ENCODE assay signal across 8 cellular contexts in the genomic region with DNA sequence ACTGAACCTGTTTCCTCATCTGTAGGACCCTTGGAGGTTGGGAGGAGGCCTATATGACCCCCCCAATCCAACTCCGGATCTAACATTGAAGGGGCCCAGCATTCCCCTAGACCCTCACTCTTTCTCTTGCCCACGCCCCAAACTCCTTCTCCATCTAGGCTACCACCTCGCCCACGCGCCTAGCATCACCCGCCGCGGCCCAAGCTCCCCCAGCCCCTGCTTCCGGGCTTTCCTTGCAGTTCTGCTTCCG. TPM values are rescaled to one million over a fixed set of nuclear protein-coding genes. Genes with fewer than 3 reads are reported as not detected.
DNase-seq lines count a peak whose midpoint lies in the region; ATAC-seq and TF ChIP-seq lines count a peak whose summit lies in the region.

No MANE protein-coding gene starts in this region.

- peaks cover 0 to 2% (median 0%) of the 10 kb centered on the region in 7 donors for H3K9me3 Mint-ChIP-seq in CD14-positive monocyte

- peak; percentile 44 for ATAC-seq in HG03045 (IDR thresholded peaks at IDR 0.05; ENCODE audit: unreplicated experiment)
- ATAC-seq in HG02938 (IDR thresholded peaks at IDR 0.05; ENCODE audit: unreplicated experiment), result no peak
- ATAC-seq in HG03520 (IDR thresholded peaks at IDR 0.05; ENCODE audit: unreplicated experiment), result no peak

- H3K4me3 ChIP-seq in foreskin fibroblast (ENCODE audit: low read depth in 1 of 2, low read length in 2 of 2) (peak overlapping the region; percentile 87 to 95), skeletal muscle cell (ENCODE audit: low read depth, low read length) (peak overlapping the region; percentile 90)

- no peaks in the 10 kb centered on the region for H3K36me3 Mint-ChIP-seq in CD14-positive monocyte

- intact Hi-C loops in CD14-positive monocyte (cut with micrococcal nuclease), result loop anchor here in 1 of 2 donors (5.0 kb wide), 1 partner anchor 54 kb away; a partner anchor contains a TSS

- H3K27me3 Mint-ChIP-seq in CD14-positive monocyte (ENCODE audit: low read depth in 3 of 3), result no peaks in the 10 kb centered on the region

- H3K4me3 Mint-ChIP-seq in CD14-positive monocyte, result peak overlapping the region; percentile 94 to 97

- peaks cover 39% of the 10 kb centered on the region for H3K4me1 Mint-ChIP-seq in CD14-positive monocyte

- DNase-seq in CD14-positive monocyte (ENCODE audit: low spot score) (peak; percentile 52), foreskin fibroblast (no peak), skeletal muscle cell (ENCODE audit: low read depth) (no peak), SK-N-DZ (ENCODE audit: low spot score) (no peak)
- DNase-seq in activated CD8-positive, alpha-beta memory T cell treated with anti-CD3 and anti-CD28 coated beads, Interleukin-2, amount 50 U/mL, for 4 hours, result peak; percentile 49

- peak overlapping the region; percentile 87 to 96 (median 93) for H3K27ac Mint-ChIP-seq in CD14-positive monocyte

- TF ChIP-seq CTCF in CD14-positive monocyte (IDR thresholded peaks at IDR 0.05) (no peak), foreskin fibroblast (IDR thresholded peaks at IDR 0.05; ENCODE audit: low read depth, low read length) (no peak)

RNA-seq across cellular contexts. Expression of a gene that starts 0.5 kb away (rescaled TPM):
- polyA plus RNA-seq in CD14-positive monocyte, result 10 to 100 TPM; 38.7 to 44.4 TPM
- 26.2 and 36.2 TPM in 2 replicates for polyA plus RNA-seq in SK-N-DZ (2014; cell fraction: cytosol; rRNA removed)
- 34.9 and 42.6 TPM in 2 replicates for polyA plus RNA-seq in SK-N-DZ (2014; cell fraction: nucleus; rRNA removed)

RNA-seq across cellular contexts. Expression of a gene that starts 54.7 kb away (rescaled TPM):
- polyA plus RNA-seq in CD14-positive monocyte, result 100 to 1,000 TPM; 231 to 257 TPM
- 64.0 and 74.6 TPM in 2 replicates for polyA plus RNA-seq in SK-N-DZ (2014; cell fraction: cytosol; rRNA removed)
- polyA plus RNA-seq in SK-N-DZ (2014; cell fraction: nucleus; rRNA removed), result 32.3 and 35.7 TPM in 2 replicates

Comparison
In these comparisons a context has a peak if more than half of its experiments do, and no peak if none do; other contexts are left out.
1. DNase-seq: peak in CD14-positive monocyte (single experiment) and activated CD8-positive, alpha-beta memory T cell treated with anti-CD3 and anti-CD28 coated beads, Interleukin-2, amount 50 U/mL, for 4 hours (single experiment); none in foreskin fibroblast (0 of 2), skeletal muscle cell (single experiment) and SK-N-DZ (single experiment).